ENCODE assay signal across 12 cellular contexts in genomic region chr1:206768472-206769330, GRCh38. TPM values are rescaled to one million over a fixed set of nuclear protein-coding genes. Genes with fewer than 3 reads are reported as not detected.
DNase-seq lines count a peak whose midpoint lies in the region; ATAC-seq and TF ChIP-seq lines count a peak whose summit lies in the region.
"Had no signal": no experiment of that assay in that cellular context is flagged by ENCODE, and none has a peak within 500 bp of the region (broad histone marks: within the 10 kb centered on the region; RNA-seq: fewer than 3 reads in every experiment).

No MANE protein-coding gene starts in this region.

- H3K4me2 ChIP-seq in MM.1S (ENCODE audit: low read depth, low read length): peak overlapping the region; percentile 31

- peaks cover 6% of the 10 kb centered on the region for H3K36me3 Mint-ChIP-seq in activated CD4-positive, alpha-beta T cell treated with anti-CD3 and anti-CD28 coated beads, Interleukin-2, amount 10 ng/mL, durations not matched to agents 24 days and 14 days (ENCODE audit: low read depth)
- no peaks in the 10 kb centered on the region for H3K36me3 Mint-ChIP-seq in stimulated activated naive B cell treated with anti-CD40 and anti-IgM and Interleukin-4, amounts not matched to agents 10 μg/mL and 1 μg/mL and 100 μg/mL, for 72 hours
- H3K36me3 Mint-ChIP-seq: WTC11 had no signal

- no peaks in the 10 kb centered on the region for H3K27me3 ChIP-seq in MM.1S (replicated peaks; ENCODE audit: insufficient read depth, low read length)
- H3K27me3 ChIP-seq in aorta (ENCODE audit: control insufficient read depth in 1 of 2, insufficient read depth in 2 of 2, low read length in 1 of 2): no peaks in the 10 kb centered on the region

- intact Hi-C loops in activated CD4-positive, alpha-beta T cell treated with anti-CD3 and anti-CD28 coated beads, Interleukin-2, amount 10 ng/mL, durations not matched to agents 24 days and 14 days (cut with micrococcal nuclease): loop anchor here (1.0 kb wide), 2 partner anchors 16 to 29 kb away; no protein-coding TSS in a partner anchor
- intact Hi-C loops in aorta (cut with DNase I): no loop called here

- peak; percentile 1 for ATAC-seq in HG02588 (IDR thresholded peaks at IDR 0.05; ENCODE audit: unreplicated experiment)
- no peak for ATAC-seq in stimulated activated naive B cell treated with anti-CD40 and anti-IgM and Interleukin-4, amounts not matched to agents 10 μg/mL and 1 μg/mL and 100 μg/mL, for 72 hours (replicated peaks)
- no peak for ATAC-seq in aorta (ENCODE audit: low FRiP score)
- ATAC-seq: heart right ventricle, Panc1, WTC11 had no signal

- H4K20me1 ChIP-seq in MM.1S (ENCODE audit: insufficient read depth, low read length): no peaks in the 10 kb centered on the region

- peak overlapping the region; percentile 2; the same call in 1 of the 2 replicates for H2AFZ ChIP-seq in MM.1S (ENCODE audit: low read length)

- no peak overlapping the region for H3K4me3 ChIP-seq in MM.1S (ENCODE audit: low read length)
- H3K4me3 ChIP-seq in aorta (ENCODE audit: low read length in 2 of 2): no peak overlapping the region

- peaks cover 43% of the 10 kb centered on the region for H3F3A ChIP-seq in MM.1S (ENCODE audit: insufficient read depth, low read length)

- no peaks in the 10 kb centered on the region for H3K79me2 ChIP-seq in MM.1S (ENCODE audit: low read length)

- DNase-seq in activated CD4-positive, alpha-beta T cell treated with anti-CD3 and anti-CD28 coated beads, Interleukin-2, amount 10 ng/mL, durations not matched to agents 24 days and 14 days: no peak
- DNase-seq in activated CD4-positive, alpha-beta T cell treated with anti-CD3 and anti-CD28 coated beads, Interleukin-2, amount 50 U/mL, for 4 hours: no peak
- DNase-seq in MM.1S (no peak), aorta (no peak), hypothalamus (lab: John Stamatoyannopoulos, UW) (no peak), AG20443 (ENCODE audit: low spot score) (no peak)
- DNase-seq in stimulated activated naive B cell treated with anti-CD40 and anti-IgM and Interleukin-4, amounts not matched to agents 10 μg/mL and 1 μg/mL and 100 μg/mL, for 72 hours: no peak
- DNase-seq: heart right ventricle, NCI-H1105 treated with DMSO at 0.1 percent for 48 hours had no signal

- peak overlapping the region; percentile 66 for H3K4me3 Mint-ChIP-seq in activated CD4-positive, alpha-beta T cell treated with anti-CD3 and anti-CD28 coated beads, Interleukin-2, amount 10 ng/mL, durations not matched to agents 24 days and 14 days
- peak overlapping the region in 1 of 2 donors; percentile 16 for H3K4me3 Mint-ChIP-seq in stimulated activated naive B cell treated with anti-CD40 and anti-IgM and Interleukin-4, amounts not matched to agents 10 μg/mL and 1 μg/mL and 100 μg/mL, for 72 hours
- H3K4me3 Mint-ChIP-seq: WTC11 had no signal

- H3K27ac ChIP-seq in MM.1S (ENCODE audit: low read length) (peak overlapping the region; percentile 29; the same call in 1 of the 2 replicates), aorta (ENCODE audit: low read depth in 1 of 2, low read length in 2 of 2) (no peak overlapping the region)

- H3K36me3 ChIP-seq in MM.1S (replicated peaks; ENCODE audit: insufficient read depth, low read length) (no peaks in the 10 kb centered on the region), aorta (ENCODE audit: control insufficient read depth in 1 of 2, insufficient read depth in 2 of 2, low read length in 1 of 2) (no peaks in the 10 kb centered on the region)
- H3K36me3 ChIP-seq: heart right ventricle had no signal

- 79 to 80% methylated on average over 15 of the region's 15 CpGs for WGBS in aorta, 2 donors

- no peaks in the 10 kb centered on the region for H3K9me2 ChIP-seq in MM.1S (replicated peaks; ENCODE audit: insufficient read depth, low read length)

- H3K9ac ChIP-seq in MM.1S (ENCODE audit: low read length): no peak overlapping the region

- peaks cover 74% of the 10 kb centered on the region for H3K4me1 ChIP-seq in MM.1S (ENCODE audit: low read length)
- no peaks in the 10 kb centered on the region for H3K4me1 ChIP-seq in aorta (ENCODE audit: control insufficient read depth in 1 of 2, insufficient read depth in 2 of 2, low read length in 2 of 2)

- no peaks in the 10 kb centered on the region for H3K9me3 ChIP-seq in MM.1S (replicated peaks; ENCODE audit: insufficient read depth, low read length)
- H3K9me3 ChIP-seq in aorta (ENCODE audit: control insufficient read depth, low read length): peaks cover 3% of the 10 kb centered on the region
- H3K9me3 ChIP-seq: heart right ventricle had no signal

- TF ChIP-seq CTCF in MM.1S (IDR thresholded peaks at IDR 0.05; ENCODE audit: low read length): no peak

- peaks cover 38% of the 10 kb centered on the region for H3K27me3 Mint-ChIP-seq in activated CD4-positive, alpha-beta T cell treated with anti-CD3 and anti-CD28 coated beads, Interleukin-2, amount 10 ng/mL, durations not matched to agents 24 days and 14 days
- no peaks in the 10 kb centered on the region for H3K27me3 Mint-ChIP-seq in stimulated activated naive B cell treated with anti-CD40 and anti-IgM and Interleukin-4, amounts not matched to agents 10 μg/mL and 1 μg/mL and 100 μg/mL, for 72 hours

- H3K9me3 Mint-ChIP-seq in activated CD4-positive, alpha-beta T cell treated with anti-CD3 and anti-CD28 coated beads, Interleukin-2, amount 10 ng/mL, durations not matched to agents 24 days and 14 days: peaks cover 8% of the 10 kb centered on the region
- H3K9me3 Mint-ChIP-seq in stimulated activated naive B cell treated with anti-CD40 and anti-IgM and Interleukin-4, amounts not matched to agents 10 μg/mL and 1 μg/mL and 100 μg/mL, for 72 hours: no peaks in the 10 kb centered on the region
- H3K9me3 Mint-ChIP-seq: WTC11 had no signal

- H3K27ac Mint-ChIP-seq in activated CD4-positive, alpha-beta T cell treated with anti-CD3 and anti-CD28 coated beads, Interleukin-2, amount 10 ng/mL, durations not matched to agents 24 days and 14 days: peak overlapping the region; percentile 74
- H3K27ac Mint-ChIP-seq in stimulated activated naive B cell treated with anti-CD40 and anti-IgM and Interleukin-4, amounts not matched to agents 10 μg/mL and 1 μg/mL and 100 μg/mL, for 72 hours: peak overlapping the region; percentile 75
- H3K27ac Mint-ChIP-seq: WTC11 had no signal

- peaks cover 61% of the 10 kb centered on the region for H3K4me1 Mint-ChIP-seq in activated CD4-positive, alpha-beta T cell treated with anti-CD3 and anti-CD28 coated beads, Interleukin-2, amount 10 ng/mL, durations not matched to agents 24 days and 14 days
- H3K4me1 Mint-ChIP-seq in stimulated activated naive B cell treated with anti-CD40 and anti-IgM and Interleukin-4, amounts not matched to agents 10 μg/mL and 1 μg/mL and 100 μg/mL, for 72 hours: peaks cover 61 to 78% of the 10 kb centered on the region in 2 donors

RNA-seq across cellular contexts. Expression of gene IL19, which starts 1.9 kb away (rescaled TPM):
- total RNA-seq in activated CD4-positive, alpha-beta T cell treated with anti-CD3 and anti-CD28 coated beads, Interleukin-2, amount 10 ng/mL, durations not matched to agents 24 days and 14 days: not detected in 2 replicates
- total RNA-seq in aorta: not detected
- not detected for polyA plus RNA-seq in aorta
- total RNA-seq: heart right ventricle, WTC11 had no signal
- polyA plus RNA-seq: heart right ventricle had no signal

RNA-seq across cellular contexts. Expression of gene IL10, which starts 3.6 kb away (rescaled TPM):
- total RNA-seq in activated CD4-positive, alpha-beta T cell treated with anti-CD3 and anti-CD28 coated beads, Interleukin-2, amount 10 ng/mL, durations not matched to agents 24 days and 14 days: 3.4 TPM in 2 replicates
- total RNA-seq in aorta: 10 to 100 TPM in 1 of 2 donors, 1 to 10 TPM in 1; 2.7 to 12.6 TPM
- 1 to 10 TPM; 3.0 to 4.3 TPM for polyA plus RNA-seq in aorta
- total RNA-seq: WTC11 had no signal
